ENCODE assay signal across 19 cellular contexts in genomic region chr22:39223091-39223710, GRCh38. TPM values are rescaled to one million over a fixed set of nuclear protein-coding genes. Genes with fewer than 3 reads are reported as not detected.
DNase-seq lines count a peak whose midpoint lies in the region; ATAC-seq lines count a peak whose summit lies in the region.
"Had no signal": no experiment of that assay in that cellular context is flagged by ENCODE, and none has a peak within 500 bp of the region (broad histone marks: within the 10 kb centered on the region; RNA-seq: fewer than 3 reads in every experiment).

No MANE protein-coding gene starts in this region.

- H3K27me3 Mint-ChIP-seq in stimulated activated naive CD8-positive, alpha-beta T cell treated with anti-CD3 and anti-CD28 coated beads, Interleukin-15, amount 100 ng/mL, for 72 hours = peaks cover 24% of the 10 kb centered on the region
- H3K27me3 Mint-ChIP-seq in central memory CD8-positive, alpha-beta T cell = no peaks in the 10 kb centered on the region
- H3K27me3 Mint-ChIP-seq in immature natural killer cell (ENCODE audit: low read depth in 3 of 3) = peaks cover 4 to 15% (median 9%) of the 10 kb centered on the region in 3 donors
- H3K27me3 Mint-ChIP-seq: activated CD4-positive, alpha-beta T cell treated with anti-CD3 and anti-CD28 coated beads, Interleukin-2, amount 10 ng/mL, durations not matched to agents 7 days and 5 days; progenitor cell of endocrine pancreas had no signal

- H3K9ac ChIP-seq in mesendoderm (ENCODE audit: low read length) = no peak overlapping the region
- H3K9ac ChIP-seq: GM23248 had no signal

- intact Hi-C loops in aorta (cut with DNase I) = no loop called here

- H3K4me1 ChIP-seq in aorta (ENCODE audit: control insufficient read depth in 1 of 2, insufficient read depth in 2 of 2, low read length in 2 of 2) (no peaks in the 10 kb centered on the region), mesendoderm (ENCODE audit: control insufficient read depth, low read depth, low read length) (no peaks in the 10 kb centered on the region)
- H3K4me1 ChIP-seq: thyroid gland had no signal

- DNase-seq in stimulated activated naive CD8-positive, alpha-beta T cell treated with anti-CD3 and anti-CD28 coated beads, Interleukin-15, amount 100 ng/mL, for 72 hours = no peak
- no peak for DNase-seq in stimulated activated naive CD8-positive, alpha-beta T cell treated with anti-CD3 and anti-CD28 coated beads, Interleukin-15, Interleukin-2, amounts not matched to agents 100 U/mL and 50 U/mL, for 24 hours
- DNase-seq in central memory CD8-positive, alpha-beta T cell (ENCODE audit: low spot score in 2 of 2) = no peak
- DNase-seq in immature natural killer cell (peak; percentile 61 to 65 (median 62)), aorta (peak; percentile 24 to 42), mesendoderm (no peak)
- DNase-seq: activated CD4-positive, alpha-beta T cell treated with anti-CD3 and anti-CD28 coated beads, Interleukin-2, amount 10 ng/mL, durations not matched to agents 7 days and 5 days; activated T-cell treated with anti-CD3 and anti-CD28 coated beads for 4 hours; AML-193; gastrocnemius medialis; GF-D8; GM23248; NCI-H2081; NCI-H526; thyroid gland had no signal

- no peak overlapping the region for H2BK5ac ChIP-seq in mesendoderm (ENCODE audit: low read length)

- H3K27me3 ChIP-seq in aorta (ENCODE audit: control insufficient read depth in 1 of 2, insufficient read depth in 2 of 2, low read length in 1 of 2) = no peaks in the 10 kb centered on the region
- no peaks in the 10 kb centered on the region for H3K27me3 ChIP-seq in mesendoderm (ENCODE audit: insufficient read depth, low read length, poor library complexity)
- H3K27me3 ChIP-seq: gastrocnemius medialis, thyroid gland had no signal

- WGBS in aorta, 2 donors = 84 to 88% methylated on average over 20 of the region's 20 CpGs
- WGBS in mesendoderm (ENCODE audit: extremely low coverage, insufficient coverage, low lambda C conversion rate) = no CpG with 5 or more reads among the region's 20 CpGs

- no peaks in the 10 kb centered on the region for H3K36me3 ChIP-seq in aorta (ENCODE audit: control insufficient read depth in 1 of 2, insufficient read depth in 2 of 2, low read length in 1 of 2)
- H3K36me3 ChIP-seq in mesendoderm (ENCODE audit: control insufficient read depth, insufficient read depth, low read length) = no peaks in the 10 kb centered on the region

- no peak overlapping the region for H2AK5ac ChIP-seq in mesendoderm (ENCODE audit: low read length)

- H3K36me3 Mint-ChIP-seq in central memory CD8-positive, alpha-beta T cell (ENCODE audit: insufficient read depth) = peaks cover 20% of the 10 kb centered on the region
- no peaks in the 10 kb centered on the region for H3K36me3 Mint-ChIP-seq in immature natural killer cell

- H4K8ac ChIP-seq in mesendoderm (ENCODE audit: low read depth, low read length) = no peak overlapping the region

- H3K27ac ChIP-seq in aorta (ENCODE audit: low read depth in 1 of 2, low read length in 2 of 2) = no peak overlapping the region
- no peak overlapping the region for H3K27ac ChIP-seq in mesendoderm (ENCODE audit: low read depth, low read length)
- H3K27ac ChIP-seq: gastrocnemius medialis, GM23248, thyroid gland had no signal

- no peak overlapping the region for H3K4ac ChIP-seq in mesendoderm (ENCODE audit: low read depth, low read length)

- H3K79me2 ChIP-seq in mesendoderm (ENCODE audit: control insufficient read depth, insufficient read depth, low read length) = no peaks in the 10 kb centered on the region

- no peaks in the 10 kb centered on the region for H3K79me1 ChIP-seq in mesendoderm (ENCODE audit: low read length)

- H3K4me3 Mint-ChIP-seq in stimulated activated naive CD8-positive, alpha-beta T cell treated with anti-CD3 and anti-CD28 coated beads, Interleukin-15, amount 100 ng/mL, for 72 hours = no peak overlapping the region
- peak overlapping the region; percentile 12 for H3K4me3 Mint-ChIP-seq in central memory CD8-positive, alpha-beta T cell
- H3K4me3 Mint-ChIP-seq in immature natural killer cell = peak overlapping the region in 3 of 5 donors; percentile 2 to 67 (median 14)
- H3K4me3 Mint-ChIP-seq: activated CD4-positive, alpha-beta T cell treated with anti-CD3 and anti-CD28 coated beads, Interleukin-2, amount 10 ng/mL, durations not matched to agents 7 days and 5 days had no signal

- H3K4me3 ChIP-seq in aorta (ENCODE audit: low read length in 2 of 2) (no peak overlapping the region), mesendoderm (ENCODE audit: low read length) (no peak overlapping the region)
- H3K4me3 ChIP-seq: gastrocnemius medialis, GM23248, smooth muscle cell, thyroid gland had no signal

- H3K56ac ChIP-seq in mesendoderm (ENCODE audit: low read length) = no peak overlapping the region

- peaks cover 17% of the 10 kb centered on the region for H3K4me1 Mint-ChIP-seq in stimulated activated naive CD8-positive, alpha-beta T cell treated with anti-CD3 and anti-CD28 coated beads, Interleukin-15, amount 100 ng/mL, for 72 hours
- peaks cover 25% of the 10 kb centered on the region for H3K4me1 Mint-ChIP-seq in central memory CD8-positive, alpha-beta T cell
- peaks cover 11 to 13% of the 10 kb centered on the region in 2 donors for H3K4me1 Mint-ChIP-seq in immature natural killer cell

- H3K18ac ChIP-seq in mesendoderm (ENCODE audit: low read length) = no peak overlapping the region

- H3K4me2 ChIP-seq in mesendoderm (ENCODE audit: low read length) = no peak overlapping the region
- H3K4me2 ChIP-seq: smooth muscle cell had no signal

- H2BK120ac ChIP-seq in mesendoderm (ENCODE audit: low read depth, low read length) = no peak overlapping the region

- H3K9me3 Mint-ChIP-seq in stimulated activated naive CD8-positive, alpha-beta T cell treated with anti-CD3 and anti-CD28 coated beads, Interleukin-15, amount 100 ng/mL, for 72 hours = peaks cover 0 to 5% of the 10 kb centered on the region in 2 donors
- H3K9me3 Mint-ChIP-seq in central memory CD8-positive, alpha-beta T cell = peaks cover 6% of the 10 kb centered on the region
- peaks cover 0 to 5% (median 0%) of the 10 kb centered on the region in 6 donors for H3K9me3 Mint-ChIP-seq in immature natural killer cell
- H3K9me3 Mint-ChIP-seq: activated CD4-positive, alpha-beta T cell treated with anti-CD3 and anti-CD28 coated beads, Interleukin-2, amount 10 ng/mL, durations not matched to agents 7 days and 5 days had no signal

- no peaks in the 10 kb centered on the region for H3K9me3 ChIP-seq in aorta (ENCODE audit: control insufficient read depth, low read length)
- H3K9me3 ChIP-seq: gastrocnemius medialis, thyroid gland had no signal

- no peak overlapping the region for H2BK15ac ChIP-seq in mesendoderm (replicated peaks; ENCODE audit: low read depth)

- no peak overlapping the region for H4K5ac ChIP-seq in mesendoderm (ENCODE audit: low read length)

- peak overlapping the region in 1 of 2 donors; percentile 15 for H3K27ac Mint-ChIP-seq in stimulated activated naive CD8-positive, alpha-beta T cell treated with anti-CD3 and anti-CD28 coated beads, Interleukin-15, amount 100 ng/mL, for 72 hours
- peak overlapping the region; percentile 76 for H3K27ac Mint-ChIP-seq in central memory CD8-positive, alpha-beta T cell (ENCODE audit: low read depth)
- H3K27ac Mint-ChIP-seq in immature natural killer cell = peak overlapping the region in 4 of 6 donors; percentile 9 to 81 (median 66)
- H3K27ac Mint-ChIP-seq: activated CD4-positive, alpha-beta T cell treated with anti-CD3 and anti-CD28 coated beads, Interleukin-2, amount 10 ng/mL, durations not matched to agents 7 days and 5 days; progenitor cell of endocrine pancreas had no signal

- ATAC-seq in stimulated activated naive CD8-positive, alpha-beta T cell treated with anti-CD3 and anti-CD28 coated beads, Interleukin-15, amount 100 ng/mL, for 72 hours = peak; percentile 63
- ATAC-seq in stimulated activated naive CD8-positive, alpha-beta T cell treated with anti-CD3 and anti-CD28 coated beads, Interleukin-15, Interleukin-2, amounts not matched to agents 100 U/mL and 50 U/mL, for 24 hours = no peak
- peak; percentile 58 for ATAC-seq in central memory CD8-positive, alpha-beta T cell (replicated peaks; ENCODE audit: extremely low read depth, poor library complexity, severe bottlenecking)
- ATAC-seq in aorta (ENCODE audit: low FRiP score) = no peak
- no peak for ATAC-seq in GM19397 (IDR thresholded peaks at IDR 0.05; ENCODE audit: unreplicated experiment)
- no peak for ATAC-seq in HG03135 (IDR thresholded peaks at IDR 0.05; ENCODE audit: unreplicated experiment)
- ATAC-seq: gastrocnemius medialis had no signal

- H3K23ac ChIP-seq in mesendoderm (ENCODE audit: low read length) = no peak overlapping the region

RNA-seq across cellular contexts. Expression of gene PDGFB, which starts 21.6 kb away (rescaled TPM):
- polyA plus RNA-seq in immature natural killer cell = under 1 TPM in 2 of 3 donors, not detected in 1; 0.58 to 0.61 TPM
- 10 to 100 TPM in 1 of 2 donors, 1 to 10 TPM in 1; 6.7 to 20.7 TPM for total RNA-seq in aorta
- polyA plus RNA-seq in aorta = 1 to 10 TPM in 1 of 2 donors, under 1 TPM in 1; 0.97 to 1.9 TPM
- 3.6 TPM for polyA plus RNA-seq in mesendoderm (2013, experiment 1 of 2)
- 3.7 TPM for polyA plus RNA-seq in mesendoderm (2013, experiment 2 of 2)
- total RNA-seq: GM23248 had no signal

Comparison
In these comparisons a context has a peak if more than half of its experiments do, and no peak if none do; other contexts are left out.
1. ATAC-seq: peak in stimulated activated naive CD8-positive, alpha-beta T cell treated with anti-CD3 and anti-CD28 coated beads, Interleukin-15, amount 100 ng/mL, for 72 hours (single experiment) and central memory CD8-positive, alpha-beta T cell (single experiment); none in stimulated activated naive CD8-positive, alpha-beta T cell treated with anti-CD3 and anti-CD28 coated beads, Interleukin-15, Interleukin-2, amounts not matched to agents 100 U/mL and 50 U/mL, for 24 hours (single experiment), aorta (single experiment), GM19397 (single experiment) and HG03135 (single experiment).
2. DNase-seq: peak in immature natural killer cell (3 of 3) and aorta (2 of 2); none in stimulated activated naive CD8-positive, alpha-beta T cell treated with anti-CD3 and anti-CD28 coated beads, Interleukin-15, amount 100 ng/mL, for 72 hours (0 of 2), stimulated activated naive CD8-positive, alpha-beta T cell treated with anti-CD3 and anti-CD28 coated beads, Interleukin-15, Interleukin-2, amounts not matched to agents 100 U/mL and 50 U/mL, for 24 hours (single experiment), central memory CD8-positive, alpha-beta T cell (0 of 2) and mesendoderm (single experiment).
3. H3K4me3 Mint-ChIP-seq: peak in central memory CD8-positive, alpha-beta T cell (single experiment) and immature natural killer cell (3 of 5); none in stimulated activated naive CD8-positive, alpha-beta T cell treated with anti-CD3 and anti-CD28 coated beads, Interleukin-15, amount 100 ng/mL, for 72 hours (0 of 2).